1 cellular context compared by ENCODE assay signal in the genomic region with DNA sequence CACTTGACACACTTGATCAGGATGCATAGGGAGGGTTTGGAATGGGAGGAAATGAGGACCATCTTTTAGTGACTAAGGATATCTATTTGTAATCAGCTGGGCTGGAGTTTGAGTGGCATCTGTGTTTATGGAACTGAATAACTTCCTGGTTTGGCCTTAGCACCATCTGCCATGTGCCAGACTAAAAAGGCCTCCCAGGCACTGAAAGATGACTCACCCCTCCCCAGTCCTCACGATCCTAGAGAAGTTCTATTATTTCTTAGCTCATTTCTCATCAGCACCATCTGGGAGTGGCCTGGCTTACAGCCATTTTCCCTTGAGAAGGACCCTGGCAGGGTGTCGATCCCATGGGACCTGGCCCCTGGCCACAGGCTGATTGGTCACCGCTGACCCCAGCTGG.
TF ChIP-seq lines count a peak whose summit lies in the region.

No MANE protein-coding gene starts in this region.

TF ChIP-seq in WTC11, 78 proteins besides CTCF, POLR2A, EP300 and RAD21 (continued from another document):
- TF ChIP-seq, protein P1, sequence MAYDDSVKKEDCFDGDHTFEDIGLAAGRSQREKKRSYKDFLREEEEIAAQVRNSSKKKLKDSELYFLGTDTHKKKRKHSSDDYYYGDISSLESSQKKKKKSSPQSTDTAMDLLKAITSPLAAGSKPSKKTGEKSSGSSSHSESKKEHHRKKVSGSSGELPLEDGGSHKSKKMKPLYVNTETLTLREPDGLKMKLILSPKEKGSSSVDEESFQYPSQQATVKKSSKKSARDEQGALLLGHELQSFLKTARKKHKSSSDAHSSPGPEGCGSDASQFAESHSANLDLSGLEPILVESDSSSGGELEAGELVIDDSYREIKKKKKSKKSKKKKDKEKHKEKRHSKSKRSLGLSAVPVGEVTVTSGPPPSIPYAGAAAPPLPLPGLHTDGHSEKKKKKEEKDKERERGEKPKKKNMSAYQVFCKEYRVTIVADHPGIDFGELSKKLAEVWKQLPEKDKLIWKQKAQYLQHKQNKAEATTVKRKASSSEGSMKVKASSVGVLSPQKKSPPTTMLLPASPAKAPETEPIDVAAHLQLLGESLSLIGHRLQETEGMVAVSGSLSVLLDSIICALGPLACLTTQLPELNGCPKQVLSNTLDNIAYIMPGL (CRISPR knock-in tag; IDR thresholded peaks at IDR 0.05) = no peak
- TF ChIP-seq ELF4 (CRISPR knock-in tag; IDR thresholded peaks at IDR 0.05; ENCODE audit: low read depth) (no peak), SMAD3 (CRISPR knock-in tag; IDR thresholded peaks at IDR 0.05; ENCODE audit: borderline replicate concordance) (no peak), RELA (CRISPR knock-in tag; IDR thresholded peaks at IDR 0.05; ENCODE audit: borderline replicate concordance) (no peak), RORB (CRISPR knock-in tag; IDR thresholded peaks at IDR 0.05) (no peak), ZNF138 (CRISPR knock-in tag; conservative IDR thresholded peaks at IDR 0.05) (no peak)
- TF ChIP-seq, protein P2, sequence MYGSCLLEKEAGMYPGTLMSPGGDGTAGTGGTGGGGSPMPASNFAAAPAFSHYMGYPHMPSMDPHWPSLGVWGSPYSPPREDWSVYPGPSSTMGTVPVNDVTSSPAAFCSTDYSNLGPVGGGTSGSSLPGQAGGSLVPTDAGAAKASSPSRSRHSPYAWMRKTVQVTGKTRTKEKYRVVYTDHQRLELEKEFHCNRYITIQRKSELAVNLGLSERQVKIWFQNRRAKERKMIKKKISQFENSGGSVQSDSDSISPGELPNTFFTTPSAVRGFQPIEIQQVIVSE (CRISPR knock-in tag; IDR thresholded peaks at IDR 0.05; ENCODE audit: borderline replicate concordance) = no peak
